ENCODE assay signal across 17 cellular contexts in genomic region chr7:14446829-14447228, GRCh38.
A peak's percentile ranks its signal among the peaks of the same experiment; 100 is the strongest.
DNase-seq lines count a peak whose midpoint lies in the region; ATAC-seq, FAIRE-seq and TF ChIP-seq lines count a peak whose summit lies in the region.
"Had no signal": no experiment of that assay in that cellular context is flagged by ENCODE, and none has a peak within 500 bp of the region (broad histone marks: within the 10 kb centered on the region; RNA-seq: fewer than 3 reads in every experiment).

No MANE protein-coding gene starts in this region.

- H3K27ac Mint-ChIP-seq in endodermal cell (no peak overlapping the region), natural killer cell (no peak overlapping the region)
- H3K27ac Mint-ChIP-seq: activated naive CD8-positive, alpha-beta T cell treated with anti-CD3 and anti-CD28 coated beads, Interleukin-2, amount 10 ng/mL, durations not matched to agents 7 days and 5 days; nephron had no signal

- DNase-seq in endodermal cell: peak; percentile 48
- DNase-seq in natural killer cell: no peak
- DNase-seq in GM23248: no peak
- no peak for DNase-seq in HepG2 (ENCODE audit: low spot score)
- DNase-seq: activated naive CD8-positive, alpha-beta T cell treated with anti-CD3 and anti-CD28 coated beads, Interleukin-2, amount 10 ng/mL, durations not matched to agents 7 days and 5 days; cerebellar nuclear complex; DMS79 treated with DMSO at 0.1 percent for 48 hours; left ventricle myocardium inferior; NCI-H1930; SIG-M5; stimulated activated CD4-positive, alpha-beta T cell treated with anti-CD3 and anti-CD28 coated beads, Interleukin-4, amount 100 ng/mL, for 24 hours had no signal

- H3K4me3 Mint-ChIP-seq in endodermal cell (no peak overlapping the region), natural killer cell (no peak overlapping the region)
- H3K4me3 Mint-ChIP-seq: activated naive CD8-positive, alpha-beta T cell treated with anti-CD3 and anti-CD28 coated beads, Interleukin-2, amount 10 ng/mL, durations not matched to agents 7 days and 5 days; nephron had no signal

- 87 to 92% methylated on average over 3 of the region's 3 CpGs for WGBS in endodermal cell (ENCODE audit: insufficient coverage in 1 of 2, insufficient read length in 1 of 2), 2 experiments
- WGBS in GM23248 (ENCODE audit: low coverage in 1 of 2, low lambda C conversion rate in 2 of 2, missing lambda C conversion rate in 2 of 2), 2 experiments: 59 to 69% methylated on average over 3 of the region's 3 CpGs
- WGBS in HepG2 (ENCODE audit: low lambda C conversion rate): 43% methylated on average over 3 of the region's 3 CpGs

- H3K4me2 ChIP-seq in GM23248 (ENCODE audit: unreplicated experiment) (no peak overlapping the region), HepG2 (ENCODE audit: low read depth, low read length) (no peak overlapping the region)

- H2AFZ ChIP-seq in GM23248 (no peak overlapping the region), HepG2 (ENCODE audit: low read length) (no peak overlapping the region)

- H3K9me3 ChIP-seq in endodermal cell (ENCODE audit: control insufficient read depth, low read length) (peaks cover 13% of the 10 kb centered on the region), GM23248 (ENCODE audit: low read depth) (no peaks in the 10 kb centered on the region), HepG2 (ENCODE audit: low read length) (peaks cover 80% of the 10 kb centered on the region)

- FAIRE-seq in HepG2 (lab: Jason Lieb, UNC): no peak

- no peaks in the 10 kb centered on the region for H4K20me1 ChIP-seq in GM23248 (ENCODE audit: insufficient read depth)
- no peaks in the 10 kb centered on the region for H4K20me1 ChIP-seq in HepG2 (ENCODE audit: insufficient read depth, low read length)

- H3K36me3 ChIP-seq in endodermal cell (ENCODE audit: control insufficient read depth, insufficient read depth, low read length) (no peaks in the 10 kb centered on the region), GM23248 (ENCODE audit: low read depth) (no peaks in the 10 kb centered on the region), HepG2 (replicated peaks in 1 of 2; ENCODE audit: control insufficient read depth in 1 of 2, insufficient read depth in 2 of 2, low read length in 2 of 2) (no peaks in the 10 kb centered on the region)
- H3K36me3 ChIP-seq: left ventricle myocardium inferior, right atrium auricular region had no signal

- TF ChIP-seq RAD21 in HepG2 (CRISPR knock-in tag; IDR thresholded peaks at IDR 0.05): no peak

- POLR2A ChIA-PET in HepG2 (lab: Yijun Ruan, JAX): no interaction called here

- no peaks in the 10 kb centered on the region for H3K36me3 Mint-ChIP-seq in endodermal cell (ENCODE audit: low read depth)
- H3K36me3 Mint-ChIP-seq in natural killer cell: no peaks in the 10 kb centered on the region
- H3K36me3 Mint-ChIP-seq: activated naive CD8-positive, alpha-beta T cell treated with anti-CD3 and anti-CD28 coated beads, Interleukin-2, amount 10 ng/mL, durations not matched to agents 7 days and 5 days had no signal

- peaks cover 6% of the 10 kb centered on the region for H3K4me1 Mint-ChIP-seq in endodermal cell
- no peaks in the 10 kb centered on the region for H3K4me1 Mint-ChIP-seq in natural killer cell
- H3K4me1 Mint-ChIP-seq: nephron had no signal

- no TSS peak for BruUV-seq in HepG2 (replicated peaks; lab: Mats Ljungman, UMichigan)

- no peak overlapping the region for H3K9ac ChIP-seq in endodermal cell (ENCODE audit: extremely low read depth, low read length, poor library complexity, severe bottlenecking)
- no peak overlapping the region for H3K9ac ChIP-seq in GM23248
- no peak overlapping the region for H3K9ac ChIP-seq in HepG2 (ENCODE audit: insufficient read depth, low read depth, low read length)

- CTCF ChIA-PET in HepG2 (lab: Yijun Ruan, JAX; ENCODE audit: low intra/inter-chr PET ratio, low total read pairs): no interaction called here

- ATAC-seq in GM18508 (IDR thresholded peaks at IDR 0.05; ENCODE audit: insufficient read depth, unreplicated experiment): peak; percentile 91
- ATAC-seq in GM21619 (IDR thresholded peaks at IDR 0.05; ENCODE audit: unreplicated experiment): peak; percentile 71
- ATAC-seq in HG03342 (IDR thresholded peaks at IDR 0.05; ENCODE audit: unreplicated experiment): peak; percentile 52
- no peak for ATAC-seq in natural killer cell
- no peak for ATAC-seq in HepG2
- ATAC-seq in HG03469 (IDR thresholded peaks at IDR 0.05; ENCODE audit: unreplicated experiment): no peak

- no peak overlapping the region for H3K27ac ChIP-seq in endodermal cell (ENCODE audit: low read depth, low read length)
- no peak overlapping the region for H3K27ac ChIP-seq in GM23248
- no peak overlapping the region for H3K27ac ChIP-seq in HepG2 (ENCODE audit: extremely low read length, insufficient read depth, low read length)
- H3K27ac ChIP-seq: left ventricle myocardium inferior, right atrium auricular region had no signal

- H3K9me2 ChIP-seq in GM23248 (ENCODE audit: insufficient read depth): no peaks in the 10 kb centered on the region

- H3K27me3 ChIP-seq in endodermal cell (ENCODE audit: control insufficient read depth, insufficient read depth, low read length, poor library complexity, severe bottlenecking): peaks cover 21% of the 10 kb centered on the region
- no peaks in the 10 kb centered on the region; the same call in 1 of the 2 replicates for H3K27me3 ChIP-seq in GM23248 (replicated peaks; ENCODE audit: insufficient read depth)
- H3K27me3 ChIP-seq in HepG2 (ENCODE audit: control insufficient read depth in 1 of 2, insufficient read depth in 2 of 2, low read length in 2 of 2): no peaks in the 10 kb centered on the region
- H3K27me3 ChIP-seq: right atrium auricular region had no signal

- H3K27me3 Mint-ChIP-seq in endodermal cell (ENCODE audit: insufficient read depth) (peaks cover 37% of the 10 kb centered on the region), natural killer cell (ENCODE audit: low read depth in 2 of 2) (no peaks in the 10 kb centered on the region)
- H3K27me3 Mint-ChIP-seq: activated naive CD8-positive, alpha-beta T cell treated with anti-CD3 and anti-CD28 coated beads, Interleukin-2, amount 10 ng/mL, durations not matched to agents 7 days and 5 days had no signal

- H3K4me1 ChIP-seq in endodermal cell (ENCODE audit: control insufficient read depth, insufficient read depth, low read length) (no peaks in the 10 kb centered on the region), GM23248 (ENCODE audit: insufficient read depth) (no peaks in the 10 kb centered on the region), HepG2 (ENCODE audit: insufficient read depth, low read length) (no peaks in the 10 kb centered on the region)
- H3K4me1 ChIP-seq: left ventricle myocardium inferior, right atrium auricular region had no signal

- H3K4me3 ChIP-seq in endodermal cell (ENCODE audit: low read length) (no peak overlapping the region), GM23248 (no peak overlapping the region), HepG2 (replicated peaks in 1 of 3; ENCODE audit: insufficient read depth in 1 of 3, low read depth in 2 of 3, low read length in 3 of 3) (no peak overlapping the region)
- H3K4me3 ChIP-seq: left ventricle myocardium inferior, right atrium auricular region had no signal

- TF ChIP-seq EP300 in HepG2 (IDR thresholded peaks at IDR 0.05; ENCODE audit: low read depth in 2 of 2, low read length in 2 of 2) (no peak), HepG2 (CRISPR knock-in tag; IDR thresholded peaks at IDR 0.05; ENCODE audit: borderline replicate concordance) (no peak)

- intact Hi-C loops in natural killer cell (cut with micrococcal nuclease) (no loop called here), HepG2 (cut with micrococcal nuclease; ENCODE audit: unreplicated experiment) (no loop called here)

- TF ChIP-seq CTCF in endodermal cell (conservative IDR thresholded peaks at IDR 0.05): peak; percentile 16
- TF ChIP-seq CTCF in natural killer cell (IDR thresholded peaks at IDR 0.05): no peak
- no peak for TF ChIP-seq CTCF in HepG2 (CRISPR knock-in tag; IDR thresholded peaks at IDR 0.05)

- H3K9me3 Mint-ChIP-seq in endodermal cell: peaks cover 2% of the 10 kb centered on the region
- H3K9me3 Mint-ChIP-seq in natural killer cell: peaks cover 12 to 19% of the 10 kb centered on the region in 2 donors
- H3K9me3 Mint-ChIP-seq: activated naive CD8-positive, alpha-beta T cell treated with anti-CD3 and anti-CD28 coated beads, Interleukin-2, amount 10 ng/mL, durations not matched to agents 7 days and 5 days had no signal

- H3K79me2 ChIP-seq in GM23248 (ENCODE audit: insufficient read depth): no peaks in the 10 kb centered on the region
- no peaks in the 10 kb centered on the region for H3K79me2 ChIP-seq in HepG2 (ENCODE audit: insufficient read depth, low read length)

- in situ Hi-C loops in GM23248 (cut with MboI) (no loop called here), HepG2 (cut with HindIII; ENCODE audit: extremely low pct_ligation_motif_present, low pct_unique_long_range_greater_than_20kb) (no loop called here)

- TF ChIP-seq POLR2A in HepG2 (IDR thresholded peaks at IDR 0.05; ENCODE audit: insufficient read depth in 1 of 2, low read depth in 2 of 2, low read length in 2 of 2): no peak

- no peaks in the 10 kb centered on the region for H3F3A ChIP-seq in GM23248 (ENCODE audit: insufficient read depth)

TF ChIP-seq in HepG2, 621 proteins besides CTCF, POLR2A, EP300 and RAD21 (continues in another document):
- no peak for TF ChIP-seq HOXA3 (CRISPR knock-in tag; IDR thresholded peaks at IDR 0.05)
- no peak for TF ChIP-seq ZNF383 (CRISPR knock-in tag; IDR thresholded peaks at IDR 0.05; ENCODE audit: borderline replicate concordance)
- TF ChIP-seq, protein P1, sequence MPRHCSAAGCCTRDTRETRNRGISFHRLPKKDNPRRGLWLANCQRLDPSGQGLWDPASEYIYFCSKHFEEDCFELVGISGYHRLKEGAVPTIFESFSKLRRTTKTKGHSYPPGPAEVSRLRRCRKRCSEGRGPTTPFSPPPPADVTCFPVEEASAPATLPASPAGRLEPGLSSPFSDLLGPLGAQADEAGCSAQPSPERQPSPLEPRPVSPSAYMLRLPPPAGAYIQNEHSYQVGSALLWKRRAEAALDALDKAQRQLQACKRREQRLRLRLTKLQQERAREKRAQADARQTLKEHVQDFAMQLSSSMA (CRISPR knock-in tag; IDR thresholded peaks at IDR 0.05): no peak
- no peak for TF ChIP-seq NKX3-1 (CRISPR knock-in tag; IDR thresholded peaks at IDR 0.05)
- no peak for TF ChIP-seq TAF15 (IDR thresholded peaks at IDR 0.05; ENCODE audit: low read depth, low read length, poor library complexity, severe bottlenecking)
- no peak for TF ChIP-seq ZNF776 (CRISPR knock-in tag; IDR thresholded peaks at IDR 0.05)
- no peak for TF ChIP-seq ATF7 (IDR thresholded peaks at IDR 0.05)
- TF ChIP-seq ATF7 (CRISPR knock-in tag; IDR thresholded peaks at IDR 0.05): no peak
- no peak for TF ChIP-seq KAT8 (CRISPR knock-in tag; IDR thresholded peaks at IDR 0.05)
- no peak for TF ChIP-seq GLI4 (CRISPR knock-in tag; IDR thresholded peaks at IDR 0.05; ENCODE audit: borderline replicate concordance)
- TF ChIP-seq ZKSCAN5 (CRISPR knock-in tag; IDR thresholded peaks at IDR 0.05): no peak
- TF ChIP-seq FLYWCH1 (CRISPR knock-in tag; IDR thresholded peaks at IDR 0.05): no peak
- no peak for TF ChIP-seq SRSF1 (optimal IDR thresholded peaks at IDR 0.05; ENCODE audit: low read depth, low read length)
- no peak for TF ChIP-seq FOSL2 (CRISPR knock-in tag; IDR thresholded peaks at IDR 0.05)
- no peak for TF ChIP-seq KDM6A (CRISPR knock-in tag; IDR thresholded peaks at IDR 0.05; ENCODE audit: low read depth)

Comparison
In these comparisons a context has a peak if more than half of its experiments do, and no peak if none do; other contexts are left out.
1. ATAC-seq: peak in GM18508 (single experiment), GM21619 (single experiment) and HG03342 (single experiment); none in natural killer cell (0 of 3), HepG2 (single experiment) and HG03469 (single experiment).